Comparison of ENCODE assay signal across 24 cellular contexts in the genomic region with DNA sequence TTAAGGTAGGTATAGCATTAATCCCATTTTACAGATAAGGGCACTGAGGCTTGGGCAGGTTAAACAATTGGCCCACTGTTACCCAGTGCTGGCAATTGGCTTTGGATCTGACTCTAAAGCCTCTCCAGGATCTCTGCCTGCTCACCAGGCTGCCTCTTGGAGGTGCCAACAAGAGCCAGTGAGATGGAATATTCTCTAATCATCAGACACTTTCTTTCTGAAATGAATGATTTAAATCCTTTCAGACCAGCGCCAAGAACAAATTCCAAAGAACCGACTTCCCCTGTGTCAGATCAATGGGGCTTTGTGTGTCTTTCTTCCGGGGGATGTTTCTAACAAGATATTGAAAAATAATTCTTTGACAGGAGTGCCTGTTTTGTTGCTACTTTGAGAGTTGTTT. TPM values are rescaled to one million over a fixed set of nuclear protein-coding genes. Genes with fewer than 3 reads are reported as not detected.
"Had no signal": no experiment of that assay in that cellular context is flagged by ENCODE, and none has a peak within 500 bp of the region (broad histone marks: within the 10 kb centered on the region; RNA-seq: fewer than 3 reads in every experiment).

No MANE protein-coding gene starts in this region.

- H3K27ac ChIP-seq: coronary artery, epithelial cell of prostate, left lung, prostate gland, thoracic aorta, upper lobe of left lung had no signal

- H3K4me3 ChIP-seq: coronary artery, left lung, prostate gland, right atrium auricular region, thoracic aorta, upper lobe of left lung had no signal

- H3K9me3 ChIP-seq: left lung, prostate gland, right atrium auricular region, thoracic aorta, upper lobe of left lung had no signal

- H3K4me1 ChIP-seq: left lung, prostate gland, upper lobe of left lung had no signal

- DNase-seq: activated CD4-positive, alpha-beta T cell treated with anti-CD3 and anti-CD28 coated beads for 36 hours; activated CD4-positive, alpha-beta T cell treated with anti-CD3 and anti-CD28 coated beads, Interleukin-2, amount 50 U/mL, for 48 hours; activated CD8-positive, alpha-beta memory T cell treated with anti-CD3 and anti-CD28 coated beads, Interleukin-2, amount 50 U/mL, for 48 hours; activated naive CD4-positive, alpha-beta T cell treated with Interleukin-2 at 50 U/mL for 16 hours; activated naive CD8-positive, alpha-beta T cell treated with anti-CD3 and anti-CD28 coated beads for 36 hours; activated T-cell treated with anti-CD3 and anti-CD28 coated beads, Interleukin-2, amount 50 U/mL, for 4 hours; cerebellar nuclear complex; endodermal cell; kidney; left lung; midbrain; natural killer cell; small intestine; stimulated activated CD4-positive, alpha-beta T cell treated with anti-CD3 and anti-CD28 coated beads, Interleukin-15, amount 100 ng/mL, for 24 hours; stimulated activated naive B cell treated with anti-CD40 and anti-IgM and Interleukin-4, amounts not matched to agents 10 μg/mL and 1 μg/mL and 100 μg/mL, for 72 hours; T1000; upper lobe of left lung had no signal

- H3K36me3 ChIP-seq: left lung, prostate gland, right atrium auricular region, thoracic aorta, upper lobe of left lung had no signal

RNA-seq across cellular contexts. Expression of a gene that starts 23.6 kb away (rescaled TPM):
- total RNA-seq: activated CD4-positive, alpha-beta T cell treated with anti-CD3 and anti-CD28 coated beads for 36 hours; activated CD8-positive, alpha-beta memory T cell treated with anti-CD3 and anti-CD28 coated beads for 36 hours; activated naive CD8-positive, alpha-beta T cell treated with anti-CD3 and anti-CD28 coated beads for 36 hours; activated T-cell treated with anti-CD3 and anti-CD28 coated beads, Interleukin-2, amount 50 U/mL, for 4 hours; activated T-helper 2 cell treated with anti-CD3 and anti-CD28 coated beads, Interferon-gamma antibody, Interleukin-2, Interleukin-4, amounts not matched to agents 10 μg/mL and 5 μg/mL and 100 μg/mL, durations not matched to agents 14 hours and 24 hours and 36 hours; natural killer cell had no signal

RNA-seq across cellular contexts. Expression of a gene that starts 58.7 kb away (rescaled TPM):
- total RNA-seq: activated CD4-positive, alpha-beta T cell treated with anti-CD3 and anti-CD28 coated beads for 36 hours; activated CD8-positive, alpha-beta memory T cell treated with anti-CD3 and anti-CD28 coated beads for 36 hours; activated naive CD8-positive, alpha-beta T cell treated with anti-CD3 and anti-CD28 coated beads for 36 hours; activated T-cell treated with anti-CD3 and anti-CD28 coated beads, Interleukin-2, amount 50 U/mL, for 4 hours; activated T-helper 2 cell treated with anti-CD3 and anti-CD28 coated beads, Interferon-gamma antibody, Interleukin-2, Interleukin-4, amounts not matched to agents 10 μg/mL and 5 μg/mL and 100 μg/mL, durations not matched to agents 14 hours and 24 hours and 36 hours; natural killer cell had no signal
